ENCODE assay signal across 13 cellular contexts in the genomic region with DNA sequence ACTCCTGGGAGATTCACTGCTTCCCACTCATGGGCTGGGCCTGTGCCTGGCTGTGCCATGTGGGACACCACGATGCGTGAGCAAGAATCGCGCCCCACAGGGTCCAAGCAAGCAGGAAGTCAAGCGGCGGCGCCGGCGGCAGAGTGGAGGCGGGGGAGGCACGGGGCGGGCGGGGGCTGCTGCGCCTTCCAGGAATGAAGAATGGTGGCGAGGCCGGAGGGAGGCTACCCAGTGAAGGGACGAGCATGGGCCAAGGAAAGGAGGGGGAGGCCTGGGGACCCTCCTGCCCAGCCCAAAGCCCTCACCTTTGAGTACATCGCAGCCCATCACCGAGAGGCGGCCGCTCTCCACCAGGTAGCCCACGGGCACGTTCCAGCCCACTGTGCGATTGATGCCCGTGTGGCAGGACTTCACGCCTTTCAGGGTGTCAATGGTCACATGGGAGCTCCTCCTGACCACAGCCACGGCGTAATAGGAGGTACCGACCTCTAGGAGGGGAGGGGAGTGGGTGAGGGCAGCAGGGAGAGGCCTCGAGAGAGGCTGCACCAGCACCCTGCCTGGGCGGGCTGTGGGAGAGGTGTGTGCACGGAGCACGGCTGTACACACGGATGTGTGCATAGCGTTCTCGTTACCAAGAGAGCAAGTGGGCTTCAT. TPM values are rescaled to one million over a fixed set of nuclear protein-coding genes. Genes with fewer than 3 reads are reported as not detected.
A peak's percentile ranks its signal among the peaks of the same experiment; 100 is the strongest.
DNase-seq lines count a peak whose midpoint lies in the region; ATAC-seq and TF ChIP-seq lines count a peak whose summit lies in the region.
"Had no signal": no experiment of that assay in that cellular context is flagged by ENCODE, and none has a peak within 500 bp of the region (broad histone marks: within the 10 kb centered on the region; RNA-seq: fewer than 3 reads in every experiment).

No MANE protein-coding gene starts in this region.

- H2AFZ ChIP-seq in Karpas-422 (ENCODE audit: low read length) = peak overlapping the region; percentile 6; the same call in 1 of the 2 replicates

- H3K9me2 ChIP-seq in Karpas-422 (replicated peaks; ENCODE audit: insufficient read depth, low read length) = no peaks in the 10 kb centered on the region

- H3K9me3 ChIP-seq in left ventricle myocardium inferior (replicated peaks) = no peaks in the 10 kb centered on the region
- no peaks in the 10 kb centered on the region for H3K9me3 ChIP-seq in Karpas-422 (ENCODE audit: low read length)
- no peaks in the 10 kb centered on the region for H3K9me3 ChIP-seq in aorta (ENCODE audit: control insufficient read depth, low read length)
- H3K9me3 ChIP-seq: BE2C, SJSA1 had no signal

- intact Hi-C loops in left ventricle myocardium inferior (cut with micrococcal nuclease) (no loop called here), left cardiac atrium (cut with DNase I) (no loop called here), aorta (cut with DNase I) (no loop called here)

- H3K4me3 ChIP-seq in left ventricle myocardium inferior = peak overlapping the region; percentile 19
- peak overlapping the region; percentile 67 for H3K4me3 ChIP-seq in Karpas-422 (ENCODE audit: low read length)
- peak overlapping the region; percentile 26 for H3K4me3 ChIP-seq in epithelial cell of proximal tubule (ENCODE audit: low read depth, low read length)
- H3K4me3 ChIP-seq in aorta (ENCODE audit: low read length in 2 of 2) = no peak overlapping the region
- H3K4me3 ChIP-seq: SJSA1 had no signal

- H3K9ac ChIP-seq in Karpas-422 (ENCODE audit: low read length) = peak overlapping the region; percentile 54

- peaks cover 44% of the 10 kb centered on the region; the same call in 1 of the 2 replicates for H4K20me1 ChIP-seq in Karpas-422 (ENCODE audit: insufficient read depth, low read depth, low read length)

- H3K27ac ChIP-seq in left ventricle myocardium inferior (replicated peaks) (no peak overlapping the region), Karpas-422 (ENCODE audit: low read length) (no peak overlapping the region), aorta (ENCODE audit: low read depth in 1 of 2, low read length in 2 of 2) (no peak overlapping the region)
- H3K27ac ChIP-seq: epithelial cell of prostate, SJSA1, WERI-Rb-1 had no signal

- no peak for ATAC-seq in left cardiac atrium
- no peak for ATAC-seq in GM21515 (IDR thresholded peaks at IDR 0.05; ENCODE audit: unreplicated experiment)
- ATAC-seq in aorta (ENCODE audit: low FRiP score) = no peak

- H3K27me3 ChIP-seq in left ventricle myocardium inferior (ENCODE audit: low read depth) (peaks cover 46% of the 10 kb centered on the region), Karpas-422 (ENCODE audit: low read length) (no peaks in the 10 kb centered on the region), aorta (ENCODE audit: control insufficient read depth in 1 of 2, insufficient read depth in 2 of 2, low read length in 1 of 2) (no peaks in the 10 kb centered on the region)
- H3K27me3 ChIP-seq: SJSA1 had no signal

- 73 to 79% methylated on average over 23 to 36 of the region's 36 CpGs for WGBS in aorta, 2 donors

- peak overlapping the region; percentile 90 for H3K4me2 ChIP-seq in Karpas-422 (ENCODE audit: low read depth, low read length, poor library complexity, severe bottlenecking)

- DNase-seq in left ventricle myocardium inferior (no peak), left cardiac atrium (no peak), Karpas-422 (peak; percentile 60), epithelial cell of proximal tubule (ENCODE audit: low read depth) (no peak), ureter (ENCODE audit: low spot score) (peak; percentile 38), aorta (no peak)
- DNase-seq in effector CD4-positive, alpha-beta T cell = no peak
- DNase-seq: stimulated activated naive CD8-positive, alpha-beta T cell treated with anti-CD3 and anti-CD28 coated beads, Interleukin-15, amount 100 ng/mL, for 72 hours; WERI-Rb-1 had no signal

- no peaks in the 10 kb centered on the region for H3K79me2 ChIP-seq in Karpas-422 (ENCODE audit: low read length)

- H3K36me3 ChIP-seq in left ventricle myocardium inferior (no peaks in the 10 kb centered on the region), Karpas-422 (ENCODE audit: insufficient read depth, low read length) (no peaks in the 10 kb centered on the region), aorta (ENCODE audit: control insufficient read depth in 1 of 2, insufficient read depth in 2 of 2, low read length in 1 of 2) (no peaks in the 10 kb centered on the region)
- H3K36me3 ChIP-seq: BE2C, SJSA1, WERI-Rb-1 had no signal

- H3K4me1 ChIP-seq in left ventricle myocardium inferior (peaks cover 17% of the 10 kb centered on the region), Karpas-422 (ENCODE audit: low read length) (peaks cover 42% of the 10 kb centered on the region), aorta (ENCODE audit: control insufficient read depth in 1 of 2, insufficient read depth in 2 of 2, low read length in 2 of 2) (no peaks in the 10 kb centered on the region)

- no peak for TF ChIP-seq CTCF in left ventricle myocardium inferior (IDR thresholded peaks at IDR 0.05; ENCODE audit: borderline replicate concordance)
- no peak for TF ChIP-seq CTCF in epithelial cell of proximal tubule (conservative IDR thresholded peaks at IDR 0.05; ENCODE audit: low read depth, low read length)

RNA-seq across cellular contexts. Expression of a gene that starts 5.5 kb away (rescaled TPM):
- total RNA-seq in left ventricle myocardium inferior (9.6 TPM), left cardiac atrium (10 to 100 TPM in 1 of 2 donors, 1 to 10 TPM in 1; 7.7 to 10.1 TPM), epithelial cell of proximal tubule (12.7 and 26.9 TPM in 2 replicates), ureter (3.4 TPM), aorta (1 to 10 TPM; 4.3 to 6.0 TPM)
- total RNA-seq in Karpas-422 (2014; rRNA removed; shearing (Covaris generic); ENCODE audit: low replicate concordance) = 0.07 and 0.43 TPM in 2 replicates
- 1 to 10 TPM in 1 of 2 donors, under 1 TPM in 1; 1.00 to 2.0 TPM for polyA plus RNA-seq in aorta

RNA-seq across cellular contexts. Expression of a gene that starts 55.5 kb away (rescaled TPM):
- total RNA-seq in left ventricle myocardium inferior (3.7 TPM), left cardiac atrium (1 to 10 TPM; 4.5 to 4.7 TPM), epithelial cell of proximal tubule (0.36 and 0.63 TPM in 2 replicates), ureter (16.3 TPM), aorta (1 to 10 TPM; 2.7 to 5.2 TPM)
- 0.37 and 1.1 TPM in 2 replicates for total RNA-seq in Karpas-422 (2014; rRNA removed; shearing (Covaris generic); ENCODE audit: low replicate concordance)
- polyA plus RNA-seq in aorta = 1 to 10 TPM; 2.3 to 9.0 TPM

Comparison
In these comparisons a context has a peak if more than half of its experiments do, and no peak if none do; other contexts are left out.
1. DNase-seq: peak in Karpas-422 (single experiment) and ureter (single experiment); none in left ventricle myocardium inferior (single experiment), left cardiac atrium (single experiment), epithelial cell of proximal tubule (single experiment), effector CD4-positive, alpha-beta T cell (single experiment) and aorta (0 of 2).
2. H3K4me3 ChIP-seq: peak in left ventricle myocardium inferior (single experiment), Karpas-422 (single experiment) and epithelial cell of proximal tubule (single experiment); none in aorta (0 of 2).